1 cellular context compared by ENCODE assay signal in the genomic region with DNA sequence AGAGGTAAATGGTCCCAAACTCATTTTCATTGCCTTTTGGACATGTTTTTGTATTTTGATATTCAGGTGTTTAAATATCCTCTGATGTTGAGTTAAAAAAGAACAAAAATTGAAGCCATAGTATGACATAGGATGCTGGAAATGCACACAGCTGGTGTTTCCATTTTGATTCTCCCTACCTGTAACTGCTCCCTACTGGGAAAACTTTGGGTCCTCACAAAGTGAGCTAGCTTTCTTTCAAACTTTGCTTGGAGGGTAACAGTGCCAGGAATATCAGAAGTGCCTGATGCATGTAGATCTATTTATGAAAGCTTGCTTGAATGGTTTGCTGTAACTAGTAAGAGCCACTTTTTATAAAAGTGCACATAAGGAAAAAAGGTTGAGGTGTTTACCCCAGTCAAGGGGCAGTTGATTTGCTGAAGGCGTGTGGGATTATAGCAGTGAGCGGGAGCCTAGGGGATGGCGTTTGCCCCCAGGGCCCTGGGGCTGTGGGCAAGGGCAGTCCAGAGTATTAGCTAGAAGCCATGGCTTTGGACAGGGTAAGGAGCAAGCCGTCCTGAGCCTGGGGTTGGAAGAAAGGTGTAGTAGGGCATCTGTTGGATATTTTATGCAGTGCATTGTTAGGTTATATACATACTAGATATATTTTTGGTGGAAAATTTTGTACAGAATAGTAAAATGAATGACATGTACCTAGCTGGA.
TF ChIP-seq lines count a peak whose summit lies in the region.

No MANE protein-coding gene starts in this region.

TF ChIP-seq in liver, 16 proteins besides CTCF, POLR2A, EP300 and RAD21:
- no peak for TF ChIP-seq GABPA (IDR thresholded peaks at IDR 0.05 in 1 of 2, conservative IDR thresholded peaks at IDR 0.05 in 1 of 2)
- TF ChIP-seq, protein P1, sequence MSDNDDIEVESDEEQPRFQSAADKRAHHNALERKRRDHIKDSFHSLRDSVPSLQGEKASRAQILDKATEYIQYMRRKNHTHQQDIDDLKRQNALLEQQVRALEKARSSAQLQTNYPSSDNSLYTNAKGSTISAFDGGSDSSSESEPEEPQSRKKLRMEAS (IDR thresholded peaks at IDR 0.05), result no peak
- TF ChIP-seq SP1 (IDR thresholded peaks at IDR 0.05), result no peak
- no peak for TF ChIP-seq NR2F2 (IDR thresholded peaks at IDR 0.05)
- no peak for TF ChIP-seq FOXA1 (IDR thresholded peaks at IDR 0.05)
- TF ChIP-seq, protein P2, sequence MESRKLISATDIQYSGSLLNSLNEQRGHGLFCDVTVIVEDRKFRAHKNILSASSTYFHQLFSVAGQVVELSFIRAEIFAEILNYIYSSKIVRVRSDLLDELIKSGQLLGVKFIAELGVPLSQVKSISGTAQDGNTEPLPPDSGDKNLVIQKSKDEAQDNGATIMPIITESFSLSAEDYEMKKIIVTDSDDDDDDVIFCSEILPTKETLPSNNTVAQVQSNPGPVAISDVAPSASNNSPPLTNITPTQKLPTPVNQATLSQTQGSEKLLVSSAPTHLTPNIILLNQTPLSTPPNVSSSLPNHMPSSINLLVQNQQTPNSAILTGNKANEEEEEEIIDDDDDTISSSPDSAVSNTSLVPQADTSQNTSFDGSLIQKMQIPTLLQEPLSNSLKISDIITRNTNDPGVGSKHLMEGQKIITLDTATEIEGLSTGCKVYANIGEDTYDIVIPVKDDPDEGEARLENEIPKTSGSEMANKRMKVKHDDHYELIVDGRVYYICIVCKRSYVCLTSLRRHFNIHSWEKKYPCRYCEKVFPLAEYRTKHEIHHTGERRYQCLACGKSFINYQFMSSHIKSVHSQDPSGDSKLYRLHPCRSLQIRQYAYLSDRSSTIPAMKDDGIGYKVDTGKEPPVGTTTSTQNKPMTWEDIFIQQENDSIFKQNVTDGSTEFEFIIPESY (IDR thresholded peaks at IDR 0.05), result no peak
- no peak for TF ChIP-seq HNF4G (IDR thresholded peaks at IDR 0.05)
